Comparison of ENCODE assay signal across 8 cellular contexts in the genomic region with DNA sequence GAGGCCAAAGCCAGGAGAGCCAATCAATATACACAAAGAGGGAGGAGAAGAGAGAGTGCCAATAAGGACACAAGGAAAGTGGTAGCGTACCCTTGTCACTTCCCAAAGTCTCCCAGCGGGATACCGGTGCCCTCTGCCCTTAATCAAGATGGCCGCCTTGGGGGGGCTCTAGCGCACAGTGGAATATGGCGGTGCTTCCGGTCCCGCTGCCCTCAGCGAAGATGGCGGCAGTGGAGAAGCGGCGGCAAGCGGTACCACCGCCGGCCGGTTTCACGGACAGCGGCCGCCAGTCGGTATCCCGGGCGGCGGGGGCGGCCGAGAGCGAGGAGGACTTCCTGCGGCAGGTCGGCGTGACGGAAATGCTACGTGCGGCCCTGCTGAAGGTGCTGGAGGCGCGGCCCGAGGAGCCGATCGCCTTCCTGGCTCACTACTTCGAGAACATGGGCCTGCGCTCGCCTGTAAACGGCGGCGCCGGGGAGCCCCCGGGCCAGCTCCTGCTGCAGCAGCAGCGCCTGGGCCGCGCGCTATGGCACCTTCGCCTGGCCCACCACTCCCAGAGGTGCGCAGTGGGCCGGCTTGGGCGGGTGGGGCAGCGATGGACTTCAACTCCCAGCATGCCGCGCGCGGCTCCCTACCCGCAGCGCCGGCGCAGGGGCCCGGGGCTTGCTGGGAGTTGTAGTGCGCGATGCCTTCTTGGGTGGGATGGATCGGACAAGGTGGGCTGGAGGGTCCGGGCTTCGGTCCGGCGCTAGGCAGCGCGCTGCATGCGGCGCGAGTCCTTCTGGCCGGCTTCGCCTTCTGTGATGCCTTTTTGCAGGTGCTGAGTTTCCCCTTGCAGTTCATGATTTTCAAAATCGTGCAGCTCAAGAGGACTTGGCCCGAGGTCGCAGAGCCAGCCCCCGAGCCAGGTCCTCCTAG. TPM values are rescaled to one million over a fixed set of nuclear protein-coding genes. Genes with fewer than 3 reads are reported as not detected.
A peak's percentile ranks its signal among the peaks of the same experiment; 100 is the strongest.
DNase-seq lines count a peak whose midpoint lies in the region; ATAC-seq and TF ChIP-seq lines count a peak whose summit lies in the region.

A gene with protein sequence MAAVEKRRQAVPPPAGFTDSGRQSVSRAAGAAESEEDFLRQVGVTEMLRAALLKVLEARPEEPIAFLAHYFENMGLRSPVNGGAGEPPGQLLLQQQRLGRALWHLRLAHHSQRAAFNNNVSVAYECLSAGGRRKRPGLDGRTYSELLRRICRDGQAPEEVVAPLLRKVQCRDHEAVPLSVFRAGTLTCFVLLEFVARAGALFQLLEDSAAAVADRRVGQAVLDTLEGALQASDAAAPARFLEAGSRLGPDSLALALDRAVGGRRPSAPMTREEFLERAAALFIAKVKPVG (plus strand): TSS at position 212 of the 918 bp plus-strand sequence. CDS start 10 bp downstream, at position 222.

- peaks cover 0 to 10% (median 3%) of the 10 kb centered on the region in 4 donors for H3K4me1 ChIP-seq in right lobe of liver

- 0% methylated on average over 15 of the region's 81 CpGs for WGBS in right lobe of liver (ENCODE audit: insufficient coverage, low coverage, low lambda C conversion rate, missing lambda C conversion rate)

- no peaks in the 10 kb centered on the region for H3K27me3 ChIP-seq in right lobe of liver

- H3K36me3 ChIP-seq in right lobe of liver: no peaks in the 10 kb centered on the region

- peak within 1 kb of the TSS; percentile 87 to 88 (median 88) for H3K27ac ChIP-seq in right lobe of liver

- no peak for TF ChIP-seq CTCF in AG09319 (IDR thresholded peaks at IDR 0.05; ENCODE audit: low read depth, low read length)
- peak in 1 of 4 donors; percentile 4 for TF ChIP-seq CTCF in right lobe of liver (IDR thresholded peaks at IDR 0.05)

- intact Hi-C loops in right lobe of liver (cut with DNase I): no loop called here

- ATAC-seq in GM18907 (IDR thresholded peaks at IDR 0.05; ENCODE audit: unreplicated experiment) (peak; percentile 56), HG03135 (IDR thresholded peaks at IDR 0.05; ENCODE audit: unreplicated experiment) (peak; percentile 46), right lobe of liver (peak; percentile 83 to 92 (median 88))

- no peaks in the 10 kb centered on the region for H3K9me3 ChIP-seq in right lobe of liver

- peak; percentile 100 for DNase-seq in AG09319 (ENCODE audit: extremely low read depth, low read depth)
- peak; percentile 20 for DNase-seq in NCI-H510A treated with DMSO at 0.1 percent for 48 hours (lab: John Stamatoyannopoulos, UW)
- DNase-seq in activated CD4-positive, alpha-beta T cell treated with anti-CD3 and anti-CD28 coated beads, Interleukin-2, amount 50 U/mL, for 4 hours: peak; percentile 56 to 81
- DNase-seq in dermis microvascular lymphatic vessel endothelial cell (ENCODE audit: low read depth in 2 of 2): peak; percentile 43 to 100
- DNase-seq in right lobe of liver: peak; percentile 83 to 94 (median 94)
- DNase-seq in stimulated activated CD4-positive, alpha-beta T cell treated with anti-CD3 and anti-CD28 coated beads, Interleukin-4, amount 100 ng/mL, for 24 hours: peak; percentile 90

- H3K4me3 ChIP-seq in right lobe of liver: peak within 1 kb of the TSS; percentile 96 to 100 (median 100)

- TF ChIP-seq POLR2A in right lobe of liver (IDR thresholded peaks at IDR 0.05): peak; percentile 53

RNA-seq across cellular contexts. Expression of the gene that starts here (rescaled TPM):
- total RNA-seq in dermis microvascular lymphatic vessel endothelial cell: 27.5 and 31.9 TPM in 2 replicates
- 10 to 100 TPM in 3 of 6 experiments, 1 to 10 TPM in 3; 8.2 to 42.2 (median 10.3) TPM for total RNA-seq in right lobe of liver

Comparison
In these comparisons a context has a peak if more than half of its experiments do, and no peak if none do; other contexts are left out.
1. Peak in every context shown above with its lines: DNase-seq, ATAC-seq, H3K4me3 ChIP-seq and H3K27ac ChIP-seq.
2. DNase-seq: peak in every context shown above with its lines; median percentile 100 in AG09319; 94 in right lobe of liver; 90 in stimulated activated CD4-positive, alpha-beta T cell treated with anti-CD3 and anti-CD28 coated beads, Interleukin-4, amount 100 ng/mL, for 24 hours; 72 in dermis microvascular lymphatic vessel endothelial cell; 68 in activated CD4-positive, alpha-beta T cell treated with anti-CD3 and anti-CD28 coated beads, Interleukin-2, amount 50 U/mL, for 4 hours; 20 in NCI-H510A treated with DMSO at 0.1 percent for 48 hours.